In genomic region chr6:132716238-132716637, GRCh38 we compare ENCODE assay signal across 9 cellular contexts. TPM values are rescaled to one million over a fixed set of nuclear protein-coding genes. Genes with fewer than 3 reads are reported as not detected.
"Had no signal": no experiment of that assay in that cellular context is flagged by ENCODE, and none has a peak within 500 bp of the region (broad histone marks: within the 10 kb centered on the region; RNA-seq: fewer than 3 reads in every experiment).

No MANE protein-coding gene starts in this region.

- H3K4me1 Mint-ChIP-seq: GM23338 had no signal

- H3K27ac ChIP-seq: HL-60 had no signal

- H3K9me3 Mint-ChIP-seq: GM23338, H9 had no signal

- ATAC-seq: GM23338, K562 had no signal

- FAIRE-seq: H1, H54, K562 had no signal

- H2AFZ ChIP-seq: GM23338 had no signal

- H3K4me3 Mint-ChIP-seq: GM23338, H9 had no signal

- H3K4me2 ChIP-seq: GM23338 had no signal

- DNase-seq: H9, HCEC 1CT, IMR-90 had no signal

- H3K4me3 ChIP-seq: GM23338, K562 had no signal

- H3K27ac Mint-ChIP-seq: GM23338, H9 had no signal

RNA-seq across cellular contexts. Expression of gene VNN1, which starts 2.4 kb away (rescaled TPM):
- total RNA-seq: GM23338, H1, H9, IMR-90, K562 had no signal

RNA-seq across cellular contexts. Expression of gene VNN2, which starts 41.5 kb away (rescaled TPM):
- total RNA-seq: GM23338, H1, H9, IMR-90 had no signal

RNA-seq across cellular contexts. Expression of gene TAAR1, which starts 57.3 kb away (rescaled TPM):
- total RNA-seq: GM23338, H1, H9, HT1080, IMR-90, K562 had no signal
